ENCODE assay signal across 9 cellular contexts in the genomic region with DNA sequence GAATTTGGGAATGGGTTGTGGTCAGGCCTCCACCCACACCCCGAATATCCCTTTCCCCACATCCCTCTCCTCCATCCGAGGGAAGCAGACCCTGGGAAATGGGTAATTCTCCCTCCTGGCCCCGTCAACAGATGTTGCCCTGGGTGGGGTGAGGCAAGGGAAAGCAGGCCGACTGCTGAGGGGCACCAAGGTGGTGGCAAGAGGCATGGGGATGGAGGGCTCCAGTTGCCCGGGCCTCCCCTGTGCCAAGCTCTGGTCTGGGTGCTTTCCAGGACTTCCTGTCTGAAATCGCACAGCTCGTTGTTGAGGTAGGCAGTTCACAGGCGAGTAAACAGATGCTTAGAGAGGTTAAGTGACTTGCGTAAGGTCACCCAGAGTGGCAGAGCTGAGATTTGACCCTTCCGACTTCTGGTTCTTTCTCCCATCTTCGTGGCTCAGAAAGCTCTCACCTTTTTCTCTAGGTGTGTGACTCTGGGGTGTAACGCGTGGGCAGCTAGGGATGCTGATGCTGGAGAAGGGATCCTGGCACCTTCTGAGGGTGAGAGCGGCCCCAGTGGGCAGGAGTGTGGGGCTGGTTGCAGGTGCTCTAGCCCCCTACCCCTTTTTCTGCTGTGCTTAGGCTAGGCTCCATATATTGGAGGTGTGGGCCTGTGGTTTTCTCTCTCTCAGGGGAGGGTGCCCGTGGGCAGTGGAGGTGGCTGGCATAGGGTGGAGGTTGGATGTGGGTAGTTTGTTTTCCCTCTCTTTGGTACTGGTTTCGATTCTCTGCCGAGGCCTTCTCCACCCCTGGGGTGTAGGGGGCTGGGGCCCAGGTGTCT. TPM values are rescaled to one million over a fixed set of nuclear protein-coding genes. Genes with fewer than 3 reads are reported as not detected.
DNase-seq lines count a peak whose midpoint lies in the region; ATAC-seq and TF ChIP-seq lines count a peak whose summit lies in the region.
"Had no signal": no experiment of that assay in that cellular context is flagged by ENCODE, and none has a peak within 500 bp of the region (broad histone marks: within the 10 kb centered on the region; RNA-seq: fewer than 3 reads in every experiment).

No MANE protein-coding gene starts in this region.

- dilution Hi-C loops in mammary epithelial cell (cut with HindIII; ENCODE audit: low sequenced_read_pairs) = no loop called here

- no TSS peak for BruUV-seq in MCF 10A (replicated peaks; lab: Mats Ljungman, UMichigan)
- BruUV-seq in mammary epithelial cell (replicated peaks; lab: Mats Ljungman, UMichigan) = no TSS peak

- intact Hi-C loops in MCF 10A (cut with micrococcal nuclease) = no loop called here
- intact Hi-C loops in mammary epithelial cell (cut with micrococcal nuclease) = no loop called here

- no peaks in the 10 kb centered on the region for H3K9me3 ChIP-seq in mammary epithelial cell (replicated peaks; ENCODE audit: insufficient read depth, low read length)
- H3K9me3 ChIP-seq in liver (ENCODE audit: control insufficient read depth in 4 of 4, low read length in 3 of 4) = no peaks in the 10 kb centered on the region

- H3K27ac ChIP-seq in mammary epithelial cell (ENCODE audit: insufficient read depth, low read depth, low read length) (no peak overlapping the region), liver (ENCODE audit: low read depth in 1 of 2, low read length in 2 of 2) (peak overlapping the region; percentile 75 to 84), urinary bladder (ENCODE audit: low read depth) (peak overlapping the region; percentile 57)
- H3K27ac ChIP-seq: cardiac muscle cell had no signal

- peaks cover 100% of the 10 kb centered on the region for H3K79me2 ChIP-seq in mammary epithelial cell (ENCODE audit: insufficient read depth, low read length)

- no peaks in the 10 kb centered on the region for H4K20me1 ChIP-seq in mammary epithelial cell (ENCODE audit: insufficient read depth, low read length)

- H3K27me3 ChIP-seq in mammary epithelial cell (ENCODE audit: insufficient read depth, low read length) = no peaks in the 10 kb centered on the region
- H3K27me3 ChIP-seq in liver (ENCODE audit: control insufficient read depth in 4 of 4, insufficient read depth in 4 of 4, low read length in 3 of 4) = no peaks in the 10 kb centered on the region
- H3K27me3 ChIP-seq: cardiac muscle cell had no signal

- DNase-seq in MCF 10A (ENCODE audit: unreplicated experiment) (no peak), mammary epithelial cell (no peak)

- TF ChIP-seq RAD21 in liver (IDR thresholded peaks at IDR 0.05) = no peak

- H3K9ac ChIP-seq in mammary epithelial cell (ENCODE audit: insufficient read depth, low read length) = no peak overlapping the region
- H3K9ac ChIP-seq in liver (ENCODE audit: low read depth in 1 of 2, low read length in 2 of 2) = no peak overlapping the region

- WGBS in mammary epithelial cell (ENCODE audit: low coverage, missing lambda C conversion rate) = 38% methylated on average over 11 of the region's 17 CpGs
- WGBS in liver = 37% methylated on average over 17 of the region's 17 CpGs
- 67% methylated on average over 17 of the region's 17 CpGs for WGBS in urinary bladder

- H2AFZ ChIP-seq in mammary epithelial cell (ENCODE audit: low read depth, low read length) = no peak overlapping the region

- no peaks in the 10 kb centered on the region for H3K27me3 Mint-ChIP-seq in MCF 10A (ENCODE audit: insufficient read depth, unreplicated experiment)
- no peaks in the 10 kb centered on the region for H3K27me3 Mint-ChIP-seq in activated T-helper 17 cell treated with anti-CD3 and anti-CD28 coated beads, Interleukin-2, amount 50 U/mL, for 72 hours

- H3K27ac Mint-ChIP-seq in MCF 10A (ENCODE audit: low read depth, unreplicated experiment) = peak overlapping the region; percentile 63
- H3K27ac Mint-ChIP-seq in activated T-helper 17 cell treated with anti-CD3 and anti-CD28 coated beads, Interleukin-2, amount 50 U/mL, for 72 hours = peak overlapping the region; percentile 100

- no peak for TF ChIP-seq CTCF in MCF 10A (IDR thresholded peaks at IDR 0.05; ENCODE audit: unreplicated experiment)
- TF ChIP-seq CTCF in mammary epithelial cell (conservative IDR thresholded peaks at IDR 0.05 in 1 of 2, IDR thresholded peaks at IDR 0.05 in 1 of 2; ENCODE audit: extremely low read depth in 1 of 2, insufficient read depth in 1 of 2, low read depth in 1 of 2, low read length in 2 of 2) = no peak
- TF ChIP-seq CTCF in liver (IDR thresholded peaks at IDR 0.05; ENCODE audit: low read depth, low read length, missing input control) = no peak

- H3K4me1 Mint-ChIP-seq in MCF 10A (ENCODE audit: insufficient read depth, unreplicated experiment) = peaks cover 64% of the 10 kb centered on the region
- peaks cover 54% of the 10 kb centered on the region for H3K4me1 Mint-ChIP-seq in activated T-helper 17 cell treated with anti-CD3 and anti-CD28 coated beads, Interleukin-2, amount 50 U/mL, for 72 hours

- peaks cover 15% of the 10 kb centered on the region for H3K36me3 Mint-ChIP-seq in MCF 10A (ENCODE audit: insufficient read depth, unreplicated experiment)
- peaks cover 66% of the 10 kb centered on the region for H3K36me3 Mint-ChIP-seq in activated T-helper 17 cell treated with anti-CD3 and anti-CD28 coated beads, Interleukin-2, amount 50 U/mL, for 72 hours (ENCODE audit: low read depth)

- H3K4me1 ChIP-seq in mammary epithelial cell (ENCODE audit: insufficient read depth, low read length) (peaks cover 51% of the 10 kb centered on the region), liver (ENCODE audit: control insufficient read depth in 4 of 4, insufficient read depth in 4 of 4, low read length in 3 of 4) (peaks cover 37 to 98% (median 89%) of the 10 kb centered on the region in 4 donors), urinary bladder (ENCODE audit: insufficient read depth) (peaks cover 4% of the 10 kb centered on the region)

- H3K4me3 ChIP-seq in mammary epithelial cell (replicated peaks in 1 of 3; ENCODE audit: insufficient read depth in 1 of 3, low read depth in 2 of 3, low read length in 3 of 3) (no peak overlapping the region), liver (ENCODE audit: low read depth in 1 of 3, low read length in 3 of 3) (peak overlapping the region in 1 of 3 donors; percentile 0), urinary bladder (ENCODE audit: low read depth, low read length) (no peak overlapping the region)
- H3K4me3 ChIP-seq: cardiac muscle cell had no signal

- peak; percentile 48 for ATAC-seq in activated T-helper 17 cell treated with anti-CD3 and anti-CD28 coated beads, Interleukin-2, amount 50 U/mL, for 72 hours (replicated peaks)
- ATAC-seq in HG02885 (IDR thresholded peaks at IDR 0.05; ENCODE audit: poor library complexity, unreplicated experiment) (no peak), GM21717 (IDR thresholded peaks at IDR 0.05; ENCODE audit: unreplicated experiment) (no peak), HG03025 (IDR thresholded peaks at IDR 0.05; ENCODE audit: low FRiP score, unreplicated experiment) (no peak)

- CTCF ChIA-PET in MCF 10A (lab: Yijun Ruan, JAX) (interaction anchor here (0.5 to 0.7 kb wide), 2 partner anchors 92 to 112 kb away, joined by 3 read pairs; partner anchors contain the start of gene TOP2A), mammary epithelial cell (lab: Charles Lee; ENCODE audit: low non-redundant PET) (no interaction called here)

- H3K4me2 ChIP-seq in mammary epithelial cell (ENCODE audit: insufficient read depth, low read depth, low read length) = no peak overlapping the region

- POLR2A ChIA-PET in MCF 10A (lab: Yijun Ruan, JAX) = interaction anchor here (0.5 to 0.9 kb wide), 2 partner anchors 9 to 184 kb away, joined by 3 to 4 read pairs; no protein-coding TSS in a partner anchor

- no peaks in the 10 kb centered on the region for H3K36me3 ChIP-seq in mammary epithelial cell (ENCODE audit: insufficient read depth, low read length)
- H3K36me3 ChIP-seq in liver (ENCODE audit: control insufficient read depth in 4 of 4, insufficient read depth in 3 of 4, low read depth in 1 of 4, low read length in 3 of 4) = no peaks in the 10 kb centered on the region
- H3K36me3 ChIP-seq in urinary bladder (ENCODE audit: insufficient read depth) = no peaks in the 10 kb centered on the region

- in situ Hi-C loops in mammary epithelial cell (cut with MboI; ENCODE audit: low sequenced_read_pairs in 2 of 2) = no loop called here

- H3K9me3 Mint-ChIP-seq in MCF 10A (ENCODE audit: unreplicated experiment) = no peaks in the 10 kb centered on the region
- no peaks in the 10 kb centered on the region for H3K9me3 Mint-ChIP-seq in activated T-helper 17 cell treated with anti-CD3 and anti-CD28 coated beads, Interleukin-2, amount 50 U/mL, for 72 hours

- H3K4me3 Mint-ChIP-seq in MCF 10A (ENCODE audit: unreplicated experiment) = no peak overlapping the region
- H3K4me3 Mint-ChIP-seq in activated T-helper 17 cell treated with anti-CD3 and anti-CD28 coated beads, Interleukin-2, amount 50 U/mL, for 72 hours = peak overlapping the region; percentile 98

TF ChIP-seq in liver, 16 proteins besides CTCF, POLR2A, EP300 and RAD21 (continues in another document):
- TF ChIP-seq FOXA2 (IDR thresholded peaks at IDR 0.05) (peak; percentile 73), TAF1 (conservative IDR thresholded peaks at IDR 0.05) (no peak)

RNA-seq across cellular contexts. Expression of gene RARA, which starts 17.2 kb away (rescaled TPM):
- 12.2 and 12.6 TPM in 2 replicates for total RNA-seq in MCF 10A (2022)
- 10 to 100 TPM; 12.7 to 26.6 TPM for total RNA-seq in mammary epithelial cell
- 6.9 TPM for polyA plus RNA-seq in mammary epithelial cell
- 18.5 TPM for polyA minus RNA-seq in mammary epithelial cell
- total RNA-seq in activated T-helper 17 cell treated with anti-CD3 and anti-CD28 coated beads, Interleukin-2, amount 50 U/mL, for 72 hours = 10 to 100 TPM; 43.7 to 61.9 TPM
- 10 to 100 TPM in 1 of 2 donors, 1 to 10 TPM in 1; 8.7 to 12.9 TPM for total RNA-seq in liver
- polyA plus RNA-seq in liver = 10 to 100 TPM in 1 of 2 donors, 1 to 10 TPM in 1; 6.6 to 26.2 TPM
- total RNA-seq in urinary bladder = 10.6 TPM
- 47.6 TPM for polyA plus RNA-seq in urinary bladder

RNA-seq across cellular contexts. Expression of gene GJD3, which starts 38.3 kb away (rescaled TPM):
- total RNA-seq in MCF 10A (2022) = not detected in 2 replicates
- under 1 TPM in 1 of 2 donors, not detected in 1; 0.67 TPM for total RNA-seq in mammary epithelial cell
- not detected for polyA plus RNA-seq in mammary epithelial cell
- 0.57 TPM for polyA minus RNA-seq in mammary epithelial cell
- not detected for total RNA-seq in activated T-helper 17 cell treated with anti-CD3 and anti-CD28 coated beads, Interleukin-2, amount 50 U/mL, for 72 hours
- total RNA-seq in liver = under 1 TPM; 0.47 to 0.59 TPM
- polyA plus RNA-seq in liver = under 1 TPM in 1 of 2 donors, not detected in 1; 0.48 TPM
- total RNA-seq in urinary bladder = not detected
- polyA plus RNA-seq in urinary bladder = 1.1 TPM

RNA-seq across cellular contexts. Expression of gene CDC6, which starts 38.5 kb away (rescaled TPM):
- total RNA-seq in MCF 10A (2022) (70.0 and 96.8 TPM in 2 replicates), mammary epithelial cell (10 to 100 TPM in 1 of 2 donors, 1 to 10 TPM in 1; 5.2 to 61.8 TPM), liver (10 to 100 TPM in 1 of 2 donors, 1 to 10 TPM in 1; 2.3 to 16.5 TPM), urinary bladder (7.9 TPM)
- polyA plus RNA-seq in mammary epithelial cell (53.9 TPM), liver (1 to 10 TPM in 1 of 2 donors, under 1 TPM in 1; 0.54 to 2.6 TPM), urinary bladder (0.71 TPM)
- 22.7 TPM for polyA minus RNA-seq in mammary epithelial cell
- total RNA-seq in activated T-helper 17 cell treated with anti-CD3 and anti-CD28 coated beads, Interleukin-2, amount 50 U/mL, for 72 hours = 100 to 1,000 TPM in 1 of 2 donors, 10 to 100 TPM in 1; 60.9 to 101 TPM
